In the genomic region with DNA sequence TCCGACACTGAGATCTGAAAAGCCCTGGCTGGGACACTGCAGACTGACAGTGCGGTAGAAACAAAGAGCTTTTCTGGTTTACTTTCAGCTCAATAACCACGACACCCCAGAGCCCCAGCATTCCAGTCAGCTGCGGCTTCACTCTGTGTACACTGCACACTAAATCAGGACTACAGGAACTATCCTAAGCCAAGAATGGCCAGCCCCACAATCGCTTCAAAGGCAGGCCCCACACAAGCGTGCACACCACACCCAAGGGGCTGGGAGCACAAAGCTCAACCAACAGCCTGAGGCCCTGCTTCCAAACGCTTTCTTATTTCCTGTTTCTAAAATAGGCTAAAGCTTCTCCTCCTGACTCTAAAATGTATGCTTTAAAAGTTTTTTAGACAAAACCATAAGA, we compare ENCODE assay signal across 1 cellular context.
TF ChIP-seq lines count a peak whose summit lies in the region.

No MANE protein-coding gene starts in this region.

TF ChIP-seq in HepG2, 621 proteins besides CTCF, POLR2A, EP300 and RAD21 (continued from another document):
- TF ChIP-seq FOSL1 (CRISPR knock-in tag; IDR thresholded peaks at IDR 0.05; ENCODE audit: borderline replicate concordance): no peak
- TF ChIP-seq HIVEP1 (CRISPR knock-in tag; IDR thresholded peaks at IDR 0.05): no peak
- TF ChIP-seq KLF11 (CRISPR knock-in tag; IDR thresholded peaks at IDR 0.05): no peak
- TF ChIP-seq ZNF878 (CRISPR knock-in tag; IDR thresholded peaks at IDR 0.05): no peak
- TF ChIP-seq, protein P1, sequence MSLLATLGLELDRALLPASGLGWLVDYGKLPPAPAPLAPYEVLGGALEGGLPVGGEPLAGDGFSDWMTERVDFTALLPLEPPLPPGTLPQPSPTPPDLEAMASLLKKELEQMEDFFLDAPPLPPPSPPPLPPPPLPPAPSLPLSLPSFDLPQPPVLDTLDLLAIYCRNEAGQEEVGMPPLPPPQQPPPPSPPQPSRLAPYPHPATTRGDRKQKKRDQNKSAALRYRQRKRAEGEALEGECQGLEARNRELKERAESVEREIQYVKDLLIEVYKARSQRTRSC (CRISPR knock-in tag; IDR thresholded peaks at IDR 0.05; ENCODE audit: low read depth): no peak
- TF ChIP-seq, protein P2, sequence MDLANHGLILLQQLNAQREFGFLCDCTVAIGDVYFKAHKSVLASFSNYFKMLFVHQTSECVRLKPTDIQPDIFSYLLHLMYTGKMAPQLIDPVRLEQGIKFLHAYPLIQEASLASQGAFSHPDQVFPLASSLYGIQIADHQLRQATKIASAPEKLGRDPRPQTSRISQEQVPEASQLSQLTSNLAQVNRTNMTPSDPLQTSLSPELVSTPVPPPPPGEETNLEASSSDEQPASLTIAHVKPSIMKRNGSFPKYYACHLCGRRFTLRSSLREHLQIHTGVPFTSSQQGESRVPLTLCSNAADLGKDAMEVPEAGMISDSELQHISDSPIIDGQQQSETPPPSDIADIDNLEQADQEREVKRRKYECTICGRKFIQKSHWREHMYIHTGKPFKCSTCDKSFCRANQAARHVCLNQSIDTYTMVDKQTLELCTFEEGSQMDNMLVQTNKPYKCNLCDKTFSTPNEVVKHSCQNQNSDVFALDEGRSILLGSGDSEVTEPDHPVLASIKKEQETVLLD (CRISPR knock-in tag; IDR thresholded peaks at IDR 0.05; ENCODE audit: low read depth): no peak
- no peak for TF ChIP-seq AKAP8 (CRISPR knock-in tag; IDR thresholded peaks at IDR 0.05)
- no peak for TF ChIP-seq ZNF207 (IDR thresholded peaks at IDR 0.05; ENCODE audit: borderline replicate concordance)
- TF ChIP-seq MBNL3 (CRISPR knock-in tag; conservative IDR thresholded peaks at IDR 0.05): no peak
- TF ChIP-seq, protein P3, sequence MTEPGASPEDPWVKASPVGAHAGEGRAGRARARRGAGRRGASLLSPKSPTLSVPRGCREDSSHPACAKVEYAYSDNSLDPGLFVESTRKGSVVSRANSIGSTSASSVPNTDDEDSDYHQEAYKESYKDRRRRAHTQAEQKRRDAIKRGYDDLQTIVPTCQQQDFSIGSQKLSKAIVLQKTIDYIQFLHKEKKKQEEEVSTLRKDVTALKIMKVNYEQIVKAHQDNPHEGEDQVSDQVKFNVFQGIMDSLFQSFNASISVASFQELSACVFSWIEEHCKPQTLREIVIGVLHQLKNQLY (CRISPR knock-in tag; IDR thresholded peaks at IDR 0.05): no peak
- no peak for TF ChIP-seq TBX3 (IDR thresholded peaks at IDR 0.05; ENCODE audit: borderline replicate concordance)
- TF ChIP-seq THYN1 (CRISPR knock-in tag; IDR thresholded peaks at IDR 0.05; ENCODE audit: borderline replicate concordance, low read depth): 0 out of 2 replicates have a peak, but pooled peaks have one; percentile 59
- TF ChIP-seq, protein P4, sequence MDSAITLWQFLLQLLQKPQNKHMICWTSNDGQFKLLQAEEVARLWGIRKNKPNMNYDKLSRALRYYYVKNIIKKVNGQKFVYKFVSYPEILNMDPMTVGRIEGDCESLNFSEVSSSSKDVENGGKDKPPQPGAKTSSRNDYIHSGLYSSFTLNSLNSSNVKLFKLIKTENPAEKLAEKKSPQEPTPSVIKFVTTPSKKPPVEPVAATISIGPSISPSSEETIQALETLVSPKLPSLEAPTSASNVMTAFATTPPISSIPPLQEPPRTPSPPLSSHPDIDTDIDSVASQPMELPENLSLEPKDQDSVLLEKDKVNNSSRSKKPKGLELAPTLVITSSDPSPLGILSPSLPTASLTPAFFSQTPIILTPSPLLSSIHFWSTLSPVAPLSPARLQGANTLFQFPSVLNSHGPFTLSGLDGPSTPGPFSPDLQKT (CRISPR knock-in tag; IDR thresholded peaks at IDR 0.05; ENCODE audit: borderline replicate concordance): no peak
- no peak for TF ChIP-seq ZNF3 (CRISPR knock-in tag; IDR thresholded peaks at IDR 0.05)
- TF ChIP-seq, protein P5, sequence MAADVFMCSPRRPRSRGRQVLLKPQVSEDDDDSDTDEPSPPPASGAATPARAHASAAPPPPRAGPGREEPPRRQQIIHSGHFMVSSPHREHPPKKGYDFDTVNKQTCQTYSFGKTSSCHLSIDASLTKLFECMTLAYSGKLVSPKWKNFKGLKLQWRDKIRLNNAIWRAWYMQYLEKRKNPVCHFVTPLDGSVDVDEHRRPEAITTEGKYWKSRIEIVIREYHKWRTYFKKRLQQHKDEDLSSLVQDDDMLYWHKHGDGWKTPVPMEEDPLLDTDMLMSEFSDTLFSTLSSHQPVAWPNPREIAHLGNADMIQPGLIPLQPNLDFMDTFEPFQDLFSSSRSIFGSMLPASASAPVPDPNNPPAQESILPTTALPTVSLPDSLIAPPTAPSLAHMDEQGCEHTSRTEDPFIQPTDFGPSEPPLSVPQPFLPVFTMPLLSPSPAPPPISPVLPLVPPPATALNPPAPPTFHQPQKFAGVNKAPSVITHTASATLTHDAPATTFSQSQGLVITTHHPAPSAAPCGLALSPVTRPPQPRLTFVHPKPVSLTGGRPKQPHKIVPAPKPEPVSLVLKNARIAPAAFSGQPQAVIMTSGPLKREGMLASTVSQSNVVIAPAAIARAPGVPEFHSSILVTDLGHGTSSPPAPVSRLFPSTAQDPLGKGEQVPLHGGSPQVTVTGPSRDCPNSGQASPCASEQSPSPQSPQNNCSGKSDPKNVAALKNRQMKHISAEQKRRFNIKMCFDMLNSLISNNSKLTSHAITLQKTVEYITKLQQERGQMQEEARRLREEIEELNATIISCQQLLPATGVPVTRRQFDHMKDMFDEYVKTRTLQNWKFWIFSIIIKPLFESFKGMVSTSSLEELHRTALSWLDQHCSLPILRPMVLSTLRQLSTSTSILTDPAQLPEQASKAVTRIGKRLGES (CRISPR knock-in tag; IDR thresholded peaks at IDR 0.05; ENCODE audit: borderline replicate concordance): no peak
- TF ChIP-seq SNAI1 (CRISPR knock-in tag; IDR thresholded peaks at IDR 0.05; ENCODE audit: borderline replicate concordance): no peak
- no peak for TF ChIP-seq ZNF619 (CRISPR knock-in tag; IDR thresholded peaks at IDR 0.05)
- no peak for TF ChIP-seq CBFB (CRISPR knock-in tag; IDR thresholded peaks at IDR 0.05)
- no peak for TF ChIP-seq RARG (CRISPR knock-in tag; IDR thresholded peaks at IDR 0.05; ENCODE audit: low read depth)
- no peak for TF ChIP-seq CAMTA2 (CRISPR knock-in tag; IDR thresholded peaks at IDR 0.05; ENCODE audit: borderline replicate concordance)
- TF ChIP-seq, protein P6, sequence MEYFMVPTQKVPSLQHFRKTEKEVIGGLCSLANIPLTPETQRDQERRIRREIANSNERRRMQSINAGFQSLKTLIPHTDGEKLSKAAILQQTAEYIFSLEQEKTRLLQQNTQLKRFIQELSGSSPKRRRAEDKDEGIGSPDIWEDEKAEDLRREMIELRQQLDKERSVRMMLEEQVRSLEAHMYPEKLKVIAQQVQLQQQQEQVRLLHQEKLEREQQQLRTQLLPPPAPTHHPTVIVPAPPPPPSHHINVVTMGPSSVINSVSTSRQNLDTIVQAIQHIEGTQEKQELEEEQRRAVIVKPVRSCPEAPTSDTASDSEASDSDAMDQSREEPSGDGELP (IDR thresholded peaks at IDR 0.05; ENCODE audit: borderline replicate concordance, low read depth): peak; percentile 73; the same call in 1 of the 2 replicates
- no peak for TF ChIP-seq FOXM1 (CRISPR knock-in tag; IDR thresholded peaks at IDR 0.05)
- no peak for TF ChIP-seq ZNF83 (CRISPR knock-in tag; IDR thresholded peaks at IDR 0.05; ENCODE audit: borderline replicate concordance)
- TF ChIP-seq ZNF138 (CRISPR knock-in tag; IDR thresholded peaks at IDR 0.05; ENCODE audit: low read depth): no peak
- peak; percentile 40; the same call in 1 of the 2 replicates for TF ChIP-seq HOXA3 (CRISPR knock-in tag; IDR thresholded peaks at IDR 0.05)
- TF ChIP-seq ZNF772 (CRISPR knock-in tag; IDR thresholded peaks at IDR 0.05): no peak
- TF ChIP-seq ZNF30 (CRISPR knock-in tag; IDR thresholded peaks at IDR 0.05): no peak
- no peak for TF ChIP-seq MEF2D (CRISPR knock-in tag; IDR thresholded peaks at IDR 0.05)
- TF ChIP-seq, protein P7, sequence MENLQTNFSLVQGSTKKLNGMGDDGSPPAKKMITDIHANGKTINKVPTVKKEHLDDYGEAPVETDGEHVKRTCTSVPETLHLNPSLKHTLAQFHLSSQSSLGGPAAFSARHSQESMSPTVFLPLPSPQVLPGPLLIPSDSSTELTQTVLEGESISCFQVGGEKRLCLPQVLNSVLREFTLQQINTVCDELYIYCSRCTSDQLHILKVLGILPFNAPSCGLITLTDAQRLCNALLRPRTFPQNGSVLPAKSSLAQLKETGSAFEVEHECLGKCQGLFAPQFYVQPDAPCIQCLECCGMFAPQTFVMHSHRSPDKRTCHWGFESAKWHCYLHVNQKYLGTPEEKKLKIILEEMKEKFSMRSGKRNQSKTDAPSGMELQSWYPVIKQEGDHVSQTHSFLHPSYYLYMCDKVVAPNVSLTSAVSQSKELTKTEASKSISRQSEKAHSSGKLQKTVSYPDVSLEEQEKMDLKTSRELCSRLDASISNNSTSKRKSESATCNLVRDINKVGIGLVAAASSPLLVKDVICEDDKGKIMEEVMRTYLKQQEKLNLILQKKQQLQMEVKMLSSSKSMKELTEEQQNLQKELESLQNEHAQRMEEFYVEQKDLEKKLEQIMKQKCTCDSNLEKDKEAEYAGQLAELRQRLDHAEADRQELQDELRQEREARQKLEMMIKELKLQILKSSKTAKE (CRISPR knock-in tag; IDR thresholded peaks at IDR 0.05; ENCODE audit: borderline replicate concordance): no peak
- TF ChIP-seq, protein P8, sequence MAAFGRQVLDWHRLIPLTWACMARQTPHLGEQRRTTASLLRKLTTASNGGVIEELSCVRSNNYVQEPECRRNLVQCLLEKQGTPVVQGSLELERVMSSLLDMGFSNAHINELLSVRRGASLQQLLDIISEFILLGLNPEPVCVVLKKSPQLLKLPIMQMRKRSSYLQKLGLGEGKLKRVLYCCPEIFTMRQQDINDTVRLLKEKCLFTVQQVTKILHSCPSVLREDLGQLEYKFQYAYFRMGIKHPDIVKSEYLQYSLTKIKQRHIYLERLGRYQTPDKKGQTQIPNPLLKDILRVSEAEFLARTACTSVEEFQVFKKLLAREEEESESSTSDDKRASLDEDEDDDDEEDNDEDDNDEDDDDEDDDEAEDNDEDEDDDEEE (CRISPR knock-in tag; IDR thresholded peaks at IDR 0.05): no peak
- TF ChIP-seq, protein P9, sequence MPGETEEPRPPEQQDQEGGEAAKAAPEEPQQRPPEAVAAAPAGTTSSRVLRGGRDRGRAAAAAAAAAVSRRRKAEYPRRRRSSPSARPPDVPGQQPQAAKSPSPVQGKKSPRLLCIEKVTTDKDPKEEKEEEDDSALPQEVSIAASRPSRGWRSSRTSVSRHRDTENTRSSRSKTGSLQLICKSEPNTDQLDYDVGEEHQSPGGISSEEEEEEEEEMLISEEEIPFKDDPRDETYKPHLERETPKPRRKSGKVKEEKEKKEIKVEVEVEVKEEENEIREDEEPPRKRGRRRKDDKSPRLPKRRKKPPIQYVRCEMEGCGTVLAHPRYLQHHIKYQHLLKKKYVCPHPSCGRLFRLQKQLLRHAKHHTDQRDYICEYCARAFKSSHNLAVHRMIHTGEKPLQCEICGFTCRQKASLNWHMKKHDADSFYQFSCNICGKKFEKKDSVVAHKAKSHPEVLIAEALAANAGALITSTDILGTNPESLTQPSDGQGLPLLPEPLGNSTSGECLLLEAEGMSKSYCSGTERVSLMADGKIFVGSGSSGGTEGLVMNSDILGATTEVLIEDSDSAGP (CRISPR knock-in tag; IDR thresholded peaks at IDR 0.05; ENCODE audit: borderline replicate concordance): no peak
- TF ChIP-seq ZMYM2 (CRISPR knock-in tag; IDR thresholded peaks at IDR 0.05): no peak
- TF ChIP-seq ZNF296 (CRISPR knock-in tag; conservative IDR thresholded peaks at IDR 0.05): no peak
- TF ChIP-seq SUZ12 (IDR thresholded peaks at IDR 0.05; ENCODE audit: low read depth, low read length): no peak
- TF ChIP-seq ZNF644 (CRISPR knock-in tag; IDR thresholded peaks at IDR 0.05; ENCODE audit: low read depth): no peak
- no peak for TF ChIP-seq KMT2B (CRISPR knock-in tag; IDR thresholded peaks at IDR 0.05)
- peak; percentile 39; the same call in 1 of the 2 replicates for TF ChIP-seq BHLHE40 (IDR thresholded peaks at IDR 0.05; ENCODE audit: low read length)
